In the genomic region with DNA sequence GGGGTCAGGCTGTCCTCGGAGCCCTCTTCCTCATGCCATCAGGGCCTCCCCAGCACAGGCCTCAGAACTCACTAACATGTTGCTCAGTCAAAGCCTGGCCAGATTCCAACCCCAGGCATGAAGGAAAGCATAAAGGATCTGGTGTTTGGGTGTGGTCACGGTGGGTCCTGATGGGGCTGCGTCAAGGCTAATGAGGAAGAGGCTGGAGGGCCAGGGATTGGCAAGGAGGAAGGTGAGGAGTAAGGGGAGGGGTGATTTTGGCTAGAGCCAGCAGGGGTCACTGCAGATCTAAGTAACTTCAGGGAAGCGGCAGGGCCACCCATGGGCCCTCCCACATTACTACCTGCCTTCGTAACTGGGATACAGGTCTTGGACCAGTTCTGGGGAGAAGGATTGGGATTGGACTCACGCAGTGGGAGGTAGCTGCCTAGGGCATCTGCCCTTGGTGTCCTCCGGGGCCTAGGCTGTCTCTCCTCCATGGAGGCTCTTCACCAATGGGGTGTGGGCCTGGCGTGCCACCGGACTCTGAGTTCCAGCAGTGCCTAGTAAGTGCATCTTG, we compare ENCODE assay signal across 8 cellular contexts. TPM values are rescaled to one million over a fixed set of nuclear protein-coding genes. Genes with fewer than 3 reads are reported as not detected.
DNase-seq lines count a peak whose midpoint lies in the region; ATAC-seq lines count a peak whose summit lies in the region.

No MANE protein-coding gene starts in this region.

- DNase-seq in COLO668 (lab: John Stamatoyannopoulos, UW; ENCODE audit: unreplicated experiment): peak; percentile 61
- DNase-seq in HuH-7 (ENCODE audit: low spot score): peak; percentile 73
- DNase-seq in SIG-M5 (lab: John Stamatoyannopoulos, UW): peak; percentile 5
- DNase-seq in activated gamma-delta T cell treated with anti-CD3 and anti-CD28 coated beads, Interleukin-2, amount 50 U/mL, for 16 hours (ENCODE audit: low read depth): peak; percentile 55
- DNase-seq in Right ventricle myocardium inferior (ENCODE audit: missing footprints): peak; percentile 76
- DNase-seq in sciatic nerve (ENCODE audit: low spot score): peak; percentile 73
- DNase-seq in T1000 (lab: John Stamatoyannopoulos, UW): no peak

- intact Hi-C loops in Right ventricle myocardium inferior (cut with DNase I): loop anchor here (2.0 to 5.0 kb wide), 2 partner anchors 43 to 355 kb away; no protein-coding TSS in a partner anchor
- intact Hi-C loops in sciatic nerve (cut with DNase I): no loop called here

- ATAC-seq in GM19397 (IDR thresholded peaks at IDR 0.05; ENCODE audit: unreplicated experiment) (peak; percentile 51), Right ventricle myocardium inferior (peak; percentile 76), sciatic nerve (peak; percentile 33)

RNA-seq across cellular contexts. Expression of a gene that starts 36.2 kb away (rescaled TPM):
- total RNA-seq in Right ventricle myocardium inferior: 43.1 TPM
- total RNA-seq in sciatic nerve: 29.7 TPM

RNA-seq across cellular contexts. Expression of a gene that starts 46.2 kb away (rescaled TPM):
- 242 TPM for total RNA-seq in Right ventricle myocardium inferior
- total RNA-seq in sciatic nerve: 155 TPM
